ENCODE assay signal across 10 cellular contexts in genomic region chrX:89871662-89872061, GRCh38. TPM values are rescaled to one million over a fixed set of nuclear protein-coding genes. Genes with fewer than 3 reads are reported as not detected.
DNase-seq lines count a peak whose midpoint lies in the region; ATAC-seq, FAIRE-seq and TF ChIP-seq lines count a peak whose summit lies in the region.
"Not testable (repeated sequence)": the region's sequence is repeated elsewhere in the genome, so short reads cannot be mapped to it uniquely, and the experiment has no call there.
"Had no signal": no experiment of that assay in that cellular context is flagged by ENCODE, and none has a peak within 500 bp of the region (broad histone marks: within the 10 kb centered on the region; RNA-seq: fewer than 3 reads in every experiment).

No MANE protein-coding gene starts in this region.

- H3K36me3 ChIP-seq in keratinocyte (ENCODE audit: control insufficient read depth in 2 of 2, extremely low read depth in 1 of 2, insufficient read depth in 2 of 2, low read length in 2 of 2); thyroid gland: not testable (repeated sequence)

- peak; percentile 57 for FAIRE-seq in keratinocyte (lab: Jason Lieb, UNC)

- H3K9me1 ChIP-seq in keratinocyte (ENCODE audit: control insufficient read depth, extremely low read depth, insufficient read depth, low read length), result not testable (repeated sequence)

- not testable (repeated sequence) for H3K9ac ChIP-seq in keratinocyte (ENCODE audit: control insufficient read depth, extremely low read depth, insufficient read depth, low read length)

- not testable (repeated sequence) for H3K27me3 ChIP-seq in keratinocyte (ENCODE audit: control insufficient read depth, extremely low read depth, insufficient read depth, low read length); thyroid gland

- not testable (repeated sequence) for H2AFZ ChIP-seq in keratinocyte (ENCODE audit: control insufficient read depth, low read length)

- TF ChIP-seq POLR2A in thyroid gland (IDR thresholded peaks at IDR 0.05), result not testable (repeated sequence)

- not testable (repeated sequence) for H4K20me1 ChIP-seq in keratinocyte (ENCODE audit: control insufficient read depth, extremely low read depth, insufficient read depth, low read length)

- in situ Hi-C loops in SK-MEL-5 (cut with HindIII; ENCODE audit: low pct_unique_long_range_greater_than_20kb, low sequenced_read_pairs), result not testable (repeated sequence)

- 0 to 18% methylated on average over 2 of the region's 4 CpGs for WGBS in thyroid gland, 2 donors

- not testable (repeated sequence) for H3K4me3 ChIP-seq in GM12865 (ENCODE audit: low read depth, low read length); keratinocyte (ENCODE audit: control insufficient read depth in 2 of 3, extremely low read depth in 1 of 3, insufficient read depth in 2 of 3, low read depth in 1 of 3, low read length in 3 of 3); thyroid gland (replicated peaks in 1 of 3)

- H3K9me3 ChIP-seq in keratinocyte (ENCODE audit: control insufficient read depth, low read depth, low read length); thyroid gland: not testable (repeated sequence)

- H3K79me2 ChIP-seq in keratinocyte (ENCODE audit: control insufficient read depth, insufficient read depth, low read length), result not testable (repeated sequence)

- ATAC-seq in GM21717 (IDR thresholded peaks at IDR 0.05; ENCODE audit: unreplicated experiment) (peak; percentile 88), HG03354 (IDR thresholded peaks at IDR 0.05; ENCODE audit: poor library complexity, severe bottlenecking, unreplicated experiment) (peak; percentile 93)

- DNase-seq in GM12865 (ENCODE audit: low read depth) (peak; percentile 1), NCI-H2081 (lab: John Stamatoyannopoulos, UW) (peak; percentile 35 to 61), SK-MEL-5 (ENCODE audit: low read depth, low spot score) (peak; percentile 52), thyroid gland (peak; percentile 3 to 4)
- peak; percentile 16 for DNase-seq in central memory CD4-positive, alpha-beta T cell
- not testable (repeated sequence) for DNase-seq in keratinocyte (ENCODE audit: low read depth, low spot score)

- intact Hi-C loops in thyroid gland (cut with DNase I), result not testable (repeated sequence)

- dilution Hi-C loops in keratinocyte (cut with MboI; ENCODE audit: extremely low pct_ligation_motif_present, low sequenced_read_pairs), result not testable (repeated sequence)

- TF ChIP-seq CTCF in GM12865 (IDR thresholded peaks at IDR 0.05; ENCODE audit: insufficient read depth, low read depth, low read length, missing control alignments) (peak; percentile 14), keratinocyte (optimal IDR thresholded peaks at IDR 0.05 in 1 of 3, IDR thresholded peaks at IDR 0.05 in 1 of 3, conservative IDR thresholded peaks at IDR 0.05 in 1 of 3; ENCODE audit: extremely low read depth in 1 of 3, insufficient read depth in 2 of 3, low read length in 3 of 3) (peak in 1 of 3 experiments; percentile 30), thyroid gland (IDR thresholded peaks at IDR 0.05) (peak in 2 of 6 experiments; percentile 8 to 28)

- not testable (repeated sequence) for H3K27ac ChIP-seq in keratinocyte (ENCODE audit: control insufficient read depth, insufficient read depth, low read length); thyroid gland

- H3K4me2 ChIP-seq in keratinocyte (ENCODE audit: control insufficient read depth, extremely low read depth, insufficient read depth, low read depth, low read length), result not testable (repeated sequence)

- H3K4me1 ChIP-seq in keratinocyte (ENCODE audit: control insufficient read depth, extremely low read depth, insufficient read depth, low read length); thyroid gland: not testable (repeated sequence)

RNA-seq across cellular contexts. Expression of gene TGIF2LX, which starts 50.0 kb away (rescaled TPM):
- total RNA-seq in SK-MEL-5 (2014; rRNA removed; shearing (Covaris generic)), result not detected in 2 replicates
- polyA plus RNA-seq in SK-MEL-5 (2015; cell fraction: cytosol; rRNA removed), result 0.11 TPM in 1 of 2 replicates, not detected in the other
- not detected in 2 replicates for polyA plus RNA-seq in SK-MEL-5 (2015; cell fraction: nucleus; rRNA removed)
- not detected in 3 replicates for polyA plus RNA-seq in keratinocyte
- not detected for polyA plus RNA-seq in keratinocyte (2011; ENCODE audit: low read depth)
- polyA plus RNA-seq in keratinocyte (2011; cell fraction: cytosol; rRNA removed), result not detected in 2 replicates
- polyA plus RNA-seq in keratinocyte (2011; cell fraction: nucleus; rRNA removed), result not detected in 2 replicates
- not detected in 2 replicates for polyA plus RNA-seq in keratinocyte (2012; ENCODE audit: low replicate concordance)
- polyA minus RNA-seq in keratinocyte, result not detected in 3 replicates
- polyA minus RNA-seq in keratinocyte (2011; cell fraction: cytosol; rRNA and poly(A)+ RNA removed), result not detected
- polyA minus RNA-seq in keratinocyte (2011; cell fraction: nucleus; rRNA and poly(A)+ RNA removed), result not detected in 2 replicates
- total RNA-seq in thyroid gland, result not detected
- total RNA-seq: activated T-helper 2 cell treated with anti-CD3 and anti-CD28 coated beads, Interferon-gamma antibody, Interleukin-2, Interleukin-4, amounts not matched to agents 10 μg/mL and 5 μg/mL and 100 μg/mL, durations not matched to agents 14 hours and 24 hours and 36 hours; subcutaneous adipose tissue had no signal
